ENCODE assay signal across 15 cellular contexts in genomic region chrX:40444798-40445496, GRCh38.
A peak's percentile ranks its signal among the peaks of the same experiment; 100 is the strongest.
DNase-seq lines count a peak whose midpoint lies in the region; ATAC-seq and TF ChIP-seq lines count a peak whose summit lies in the region.
"Had no signal": no experiment of that assay in that cellular context is flagged by ENCODE, and none has a peak within 500 bp of the region (broad histone marks: within the 10 kb centered on the region; RNA-seq: fewer than 3 reads in every experiment).

No MANE protein-coding gene starts in this region.

- H3K4ac ChIP-seq in mesendoderm (ENCODE audit: low read depth, low read length) = no peak overlapping the region

- H3K79me1 ChIP-seq in mesendoderm (ENCODE audit: low read length) = no peaks in the 10 kb centered on the region

- no peaks in the 10 kb centered on the region for H3K4me1 ChIP-seq in mesendoderm (ENCODE audit: control insufficient read depth, low read depth, low read length)
- no peaks in the 10 kb centered on the region for H3K4me1 ChIP-seq in prostate gland (replicated peaks)
- H3K4me1 ChIP-seq: HAP-1 had no signal

- H3K4me3 ChIP-seq in coronary artery (no peak overlapping the region), mesendoderm (ENCODE audit: low read length) (no peak overlapping the region), prostate gland (no peak overlapping the region)
- H3K4me3 ChIP-seq: HAP-1 had no signal

- no peak for ATAC-seq in left lobe of liver
- ATAC-seq in HG03095 (IDR thresholded peaks at IDR 0.05; ENCODE audit: unreplicated experiment) = no peak
- ATAC-seq: SK-N-SH treated with all-trans-retinoic acid at 6 μM for 48 hours had no signal

- H2AK5ac ChIP-seq in mesendoderm (ENCODE audit: low read length) = no peak overlapping the region

- H3K23ac ChIP-seq in mesendoderm (ENCODE audit: low read length) = no peak overlapping the region

- H3K36me3 ChIP-seq in mesendoderm (ENCODE audit: control insufficient read depth, insufficient read depth, low read length) (no peaks in the 10 kb centered on the region), prostate gland (no peaks in the 10 kb centered on the region)
- H3K36me3 ChIP-seq: HAP-1 had no signal

- no peak overlapping the region for H3K27ac ChIP-seq in coronary artery
- H3K27ac ChIP-seq in mesendoderm (ENCODE audit: low read depth, low read length) = no peak overlapping the region
- H3K27ac ChIP-seq in prostate gland = no peak overlapping the region

- no peak overlapping the region for H2BK120ac ChIP-seq in mesendoderm (ENCODE audit: low read depth, low read length)

- H4K5ac ChIP-seq in mesendoderm (ENCODE audit: low read length) = no peak overlapping the region

- H3K79me2 ChIP-seq in mesendoderm (ENCODE audit: control insufficient read depth, insufficient read depth, low read length) = no peaks in the 10 kb centered on the region

- no peak overlapping the region for H4K8ac ChIP-seq in mesendoderm (ENCODE audit: low read depth, low read length)

- no CpG with 5 or more reads among the region's 12 CpGs for WGBS in mesendoderm (ENCODE audit: extremely low coverage, insufficient coverage, low lambda C conversion rate)
- WGBS in prostate gland = 58% methylated on average over 12 of the region's 12 CpGs

- no peak for TF ChIP-seq POLR2A in prostate gland (IDR thresholded peaks at IDR 0.05)

- intact Hi-C loops in prostate gland (cut with DNase I) = no loop called here

- no peak for TF ChIP-seq CTCF in coronary artery (IDR thresholded peaks at IDR 0.05)
- no peak for TF ChIP-seq CTCF in prostate gland (IDR thresholded peaks at IDR 0.05)

- peak; percentile 21 for DNase-seq in NCI-H82 treated with DMSO at 0.1 percent for 48 hours (lab: John Stamatoyannopoulos, UW; ENCODE audit: unreplicated experiment)
- DNase-seq in coronary artery (ENCODE audit: low spot score) = peak; percentile 60
- peak; percentile 30 for DNase-seq in mesendoderm
- no peak for DNase-seq in HPDE6-E6E7 (ENCODE audit: extremely low spot score)
- DNase-seq in left lobe of liver (ENCODE audit: low spot score) = no peak
- no peak for DNase-seq in prostate gland (ENCODE audit: low spot score)
- DNase-seq: CD4-positive, CD25-positive, alpha-beta regulatory T cell; DMS53; NCI-H1436; NCI-H2081 treated with DMSO at 0.1 percent for 48 hours; NCI-H510A; SHP77 had no signal

- no peak overlapping the region for H3K56ac ChIP-seq in mesendoderm (ENCODE audit: low read length)

- H3K18ac ChIP-seq in mesendoderm (ENCODE audit: low read length) = no peak overlapping the region

- H2BK15ac ChIP-seq in mesendoderm (replicated peaks; ENCODE audit: low read depth) = no peak overlapping the region

- H3K9ac ChIP-seq in mesendoderm (ENCODE audit: low read length) = no peak overlapping the region

- H3K27me3 ChIP-seq in mesendoderm (ENCODE audit: insufficient read depth, low read length, poor library complexity) = no peaks in the 10 kb centered on the region
- H3K27me3 ChIP-seq in prostate gland (replicated peaks; ENCODE audit: insufficient read depth) = no peaks in the 10 kb centered on the region

- no peak overlapping the region for H2BK5ac ChIP-seq in mesendoderm (ENCODE audit: low read length)

- no peaks in the 10 kb centered on the region for H3K9me3 ChIP-seq in prostate gland
- H3K9me3 ChIP-seq: HAP-1 had no signal

- H3K4me2 ChIP-seq in mesendoderm (ENCODE audit: low read length) = no peak overlapping the region

Comparison
In these comparisons a context has a peak if more than half of its experiments do, and no peak if none do; other contexts are left out.
1. DNase-seq: peak in NCI-H82 treated with DMSO at 0.1 percent for 48 hours (single experiment), coronary artery (single experiment) and mesendoderm (single experiment); none in HPDE6-E6E7 (single experiment), left lobe of liver (single experiment) and prostate gland (single experiment).